8 cellular contexts compared by ENCODE assay signal in genomic region chr7:92717982-92718716, GRCh38.
DNase-seq lines count a peak whose midpoint lies in the region; ATAC-seq, FAIRE-seq and TF ChIP-seq lines count a peak whose summit lies in the region.

No MANE protein-coding gene starts in this region.

- H3K9ac ChIP-seq in skeletal muscle satellite cell (ENCODE audit: low read depth, low read length) = peak overlapping the region; percentile 80

- peaks cover under 1 to 54% (median 30%) of the 10 kb centered on the region in 9 donors for H3K4me1 ChIP-seq in heart right ventricle
- H3K4me1 ChIP-seq in skeletal muscle satellite cell (ENCODE audit: control insufficient read depth, insufficient read depth, low read length) = peaks cover 49% of the 10 kb centered on the region

- peak overlapping the region in 9 of 10 donors; percentile 14 to 57 (median 42) for H3K4me3 ChIP-seq in heart right ventricle
- peak overlapping the region; percentile 69 for H3K4me3 ChIP-seq in skeletal muscle satellite cell (ENCODE audit: low read length)

- H3K27ac ChIP-seq in heart right ventricle = peak overlapping the region; percentile 78 to 94 (median 88)

- H3K27me3 ChIP-seq in heart right ventricle (no peaks in the 10 kb centered on the region), skeletal muscle satellite cell (ENCODE audit: control insufficient read depth, insufficient read depth, low read length) (no peaks in the 10 kb centered on the region)

- DNase-seq in GM12891 (ENCODE audit: insufficient read length, low spot score) = peak; percentile 13
- peak; percentile 99 for DNase-seq in OCI-M1 (lab: John Stamatoyannopoulos, UW)
- DNase-seq in heart right ventricle = peak; percentile 24 to 80
- DNase-seq in 8988T = no peak
- DNase-seq in NCI-H2171 treated with DMSO at 0.1 percent for 48 hours (lab: John Stamatoyannopoulos, UW) = no peak

- no peak for TF ChIP-seq POLR2A in GM12891 (IDR thresholded peaks at IDR 0.05; ENCODE audit: low read depth, low read length)

- peaks cover 33% of the 10 kb centered on the region for H3K36me3 Mint-ChIP-seq in activated naive CD4-positive, alpha-beta T cell treated with anti-CD3 and anti-CD28 coated beads, Interleukin-2, amount 50 U/mL, for 24 hours

- ATAC-seq in HG02981 (IDR thresholded peaks at IDR 0.05; ENCODE audit: unreplicated experiment) = peak; percentile 68
- peak; percentile 80 to 95 (median 92) for ATAC-seq in heart right ventricle

- no peak for TF ChIP-seq CTCF in heart right ventricle (IDR thresholded peaks at IDR 0.05)

- no peaks in the 10 kb centered on the region for H3K36me3 ChIP-seq in heart right ventricle
- H3K36me3 ChIP-seq in skeletal muscle satellite cell (ENCODE audit: insufficient read depth, low read length) = no peaks in the 10 kb centered on the region

- 55 to 60% methylated on average over 19 of the region's 19 CpGs for WGBS in heart right ventricle, 2 donors

- peak overlapping the region; percentile 97 for H3K27ac Mint-ChIP-seq in activated naive CD4-positive, alpha-beta T cell treated with anti-CD3 and anti-CD28 coated beads, Interleukin-2, amount 50 U/mL, for 24 hours

- peak overlapping the region; percentile 89 for H3K4me3 Mint-ChIP-seq in activated naive CD4-positive, alpha-beta T cell treated with anti-CD3 and anti-CD28 coated beads, Interleukin-2, amount 50 U/mL, for 24 hours

- FAIRE-seq in GM12891 (lab: Jason Lieb, UNC) = peak; percentile 87

- no peaks in the 10 kb centered on the region for H3K9me3 Mint-ChIP-seq in activated naive CD4-positive, alpha-beta T cell treated with anti-CD3 and anti-CD28 coated beads, Interleukin-2, amount 50 U/mL, for 24 hours

- no peaks in the 10 kb centered on the region for H3K27me3 Mint-ChIP-seq in activated naive CD4-positive, alpha-beta T cell treated with anti-CD3 and anti-CD28 coated beads, Interleukin-2, amount 50 U/mL, for 24 hours

- intact Hi-C loops in heart right ventricle (cut with DNase I) = loop anchor here in 2 of 10 donors (5.0 kb wide), 2 partner anchors 74 to 114 kb away; no protein-coding TSS in a partner anchor

- peaks cover 61% of the 10 kb centered on the region for H3K4me1 Mint-ChIP-seq in activated naive CD4-positive, alpha-beta T cell treated with anti-CD3 and anti-CD28 coated beads, Interleukin-2, amount 50 U/mL, for 24 hours

- peak overlapping the region; percentile 91 for H3K4me2 ChIP-seq in skeletal muscle satellite cell (ENCODE audit: low read length)

- H3K9me3 ChIP-seq in heart right ventricle = no peaks in the 10 kb centered on the region
- H3K9me3 ChIP-seq in skeletal muscle satellite cell (replicated peaks; ENCODE audit: low read length) = no peaks in the 10 kb centered on the region

TF ChIP-seq in GM12891, 5 proteins besides CTCF, POLR2A, EP300 and RAD21:
- TF ChIP-seq SPI1 (IDR thresholded peaks at IDR 0.05; ENCODE audit: low read depth, low read length) (peak; percentile 58), POU2F2 (IDR thresholded peaks at IDR 0.05; ENCODE audit: low read depth, low read length) (no peak)

Comparison
In these comparisons a context has a peak if more than half of its experiments do, and no peak if none do; other contexts are left out.
1. DNase-seq: peak in GM12891 (single experiment), OCI-M1 (single experiment) and heart right ventricle (2 of 2); none in 8988T (single experiment) and NCI-H2171 treated with DMSO at 0.1 percent for 48 hours (single experiment).